8 cellular contexts compared by ENCODE assay signal in genomic region chr2:24792874-24793751, GRCh38. TPM values are rescaled to one million over a fixed set of nuclear protein-coding genes. Genes with fewer than 3 reads are reported as not detected.
DNase-seq lines count a peak whose midpoint lies in the region; ATAC-seq and TF ChIP-seq lines count a peak whose summit lies in the region.

A gene with protein sequence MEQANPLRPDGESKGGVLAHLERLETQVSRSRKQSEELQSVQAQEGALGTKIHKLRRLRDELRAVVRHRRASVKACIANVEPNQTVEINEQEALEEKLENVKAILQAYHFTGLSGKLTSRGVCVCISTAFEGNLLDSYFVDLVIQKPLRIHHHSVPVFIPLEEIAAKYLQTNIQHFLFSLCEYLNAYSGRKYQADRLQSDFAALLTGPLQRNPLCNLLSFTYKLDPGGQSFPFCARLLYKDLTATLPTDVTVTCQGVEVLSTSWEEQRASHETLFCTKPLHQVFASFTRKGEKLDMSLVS (plus strand): TSS chr2:24793425. CDS start chr2:24793920, 495 bp downstream.
A gene with protein sequence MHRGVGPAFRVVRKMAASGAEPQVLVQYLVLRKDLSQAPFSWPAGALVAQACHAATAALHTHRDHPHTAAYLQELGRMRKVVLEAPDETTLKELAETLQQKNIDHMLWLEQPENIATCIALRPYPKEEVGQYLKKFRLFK (minus strand): TSS chr2:24793391. CDS start chr2:24793377, 14 bp downstream.

- peak; percentile 87 for DNase-seq in NCI-H187 treated with DMSO at 0.1 percent for 48 hours (lab: John Stamatoyannopoulos, UW)
- DNase-seq in anterior cingulate cortex (lab: John Stamatoyannopoulos, UW), result peak; percentile 62 to 100 (median 96)
- peak; percentile 96 for DNase-seq in right atrium auricular region (ENCODE audit: low spot score)
- peak; percentile 89 for DNase-seq in pulmonary artery endothelial cell (ENCODE audit: low read depth, low spot score)
- DNase-seq in vagina (ENCODE audit: extremely low spot score in 2 of 2), result peak; percentile 95 to 98

- peak within 1 kb of the TSS; percentile 94 to 99 for H3K27ac ChIP-seq in right atrium auricular region
- peak within 1 kb of the TSS; percentile 95 for H3K27ac ChIP-seq in vagina

- H3K4me3 ChIP-seq in right atrium auricular region (peak within 1 kb of the TSS; percentile 71 to 77), vagina (peak within 1 kb of the TSS; percentile 80 to 91)

- TF ChIP-seq CTCF in right atrium auricular region (IDR thresholded peaks at IDR 0.05), result peak; percentile 36 to 72
- TF ChIP-seq CTCF in vagina (IDR thresholded peaks at IDR 0.05), result peak; percentile 15 to 57 (median 49)

- H3K9me3 ChIP-seq in right atrium auricular region (no peaks in the 10 kb centered on the region), vagina (no peaks in the 10 kb centered on the region)

- H3K36me3 ChIP-seq in right atrium auricular region (no peaks in the 10 kb centered on the region), vagina (peaks cover 0 to 4% of the 10 kb centered on the region in 2 donors)

- H3K27me3 ChIP-seq in right atrium auricular region (no peaks in the 10 kb centered on the region), vagina (no peaks in the 10 kb centered on the region)

- intact Hi-C loops in T-helper 2 cell treated with Interferon-gamma antibody and Interleukin-4, amounts not matched to agents 100 ng/mL and 5 ng/mL, for 36 hours (cut with micrococcal nuclease), result loop anchor here (1.0 to 10.0 kb wide), 9 partner anchors 34 to 1972 kb away; partner anchors contain the start of genes ADCY3, DNAJC27, EFR3B and FKBP1B
- intact Hi-C loops in vagina (cut with DNase I), result no loop called here

- TF ChIP-seq POLR2A in vagina (IDR thresholded peaks at IDR 0.05), result no peak

- peak; percentile 95 for ATAC-seq in GM18502 (IDR thresholded peaks at IDR 0.05; ENCODE audit: poor library complexity, unreplicated experiment)
- peak; percentile 89 for ATAC-seq in HG02970 (IDR thresholded peaks at IDR 0.05; ENCODE audit: low FRiP score, unreplicated experiment)

- H3K4me1 ChIP-seq in right atrium auricular region (peaks cover 0 to 14% of the 10 kb centered on the region in 2 donors), vagina (peaks cover 19% of the 10 kb centered on the region)

RNA-seq across cellular contexts. Expression of the first gene that starts in this region (rescaled TPM):
- 49.1 and 50.3 TPM in 2 replicates for total RNA-seq in T-helper 2 cell treated with Interferon-gamma antibody and Interleukin-4, amounts not matched to agents 100 ng/mL and 5 ng/mL, for 36 hours
- total RNA-seq in right atrium auricular region, result 1 to 10 TPM; 1.2 to 1.7 TPM
- 18.7 and 32.6 TPM in 2 replicates for total RNA-seq in pulmonary artery endothelial cell
- 3.2 TPM for total RNA-seq in vagina

RNA-seq across cellular contexts. Expression of the second gene that starts in this region (rescaled TPM):
- total RNA-seq in T-helper 2 cell treated with Interferon-gamma antibody and Interleukin-4, amounts not matched to agents 100 ng/mL and 5 ng/mL, for 36 hours, result 29.9 and 33.9 TPM in 2 replicates
- 10 to 100 TPM; 12.8 to 17.7 TPM for total RNA-seq in right atrium auricular region
- 24.6 and 31.0 TPM in 2 replicates for total RNA-seq in pulmonary artery endothelial cell
- total RNA-seq in vagina, result 17.2 TPM

Comparison
In these comparisons a context has a peak if more than half of its experiments do, and no peak if none do; other contexts are left out.
1. Peak in every context shown above with its lines: DNase-seq, ATAC-seq, H3K4me3 ChIP-seq and H3K27ac ChIP-seq.